In genomic region chr3:171162986-171163723, GRCh38 we compare ENCODE assay signal across 8 cellular contexts.
DNase-seq lines count a peak whose midpoint lies in the region; ATAC-seq and TF ChIP-seq lines count a peak whose summit lies in the region.

No MANE protein-coding gene starts in this region.

- H3K79me2 ChIP-seq in ACC112 (ENCODE audit: control insufficient read depth, insufficient read depth, low read length, unreplicated experiment) = no peaks in the 10 kb centered on the region
- H3K79me2 ChIP-seq in hepatocyte = no peaks in the 10 kb centered on the region

- H3K4me1 ChIP-seq in ACC112 (ENCODE audit: control insufficient read depth, insufficient read depth, low read length, unreplicated experiment) = peaks cover 5% of the 10 kb centered on the region
- no peaks in the 10 kb centered on the region for H3K4me1 ChIP-seq in hepatocyte (ENCODE audit: insufficient read depth)
- H3K4me1 ChIP-seq in neuronal stem cell (ENCODE audit: control insufficient read depth in 2 of 2, insufficient read depth in 1 of 2, low read depth in 1 of 2, low read length in 2 of 2) = peaks cover 0 to 4% of the 10 kb centered on the region in 2 donors

- H3K23ac ChIP-seq in neuronal stem cell (ENCODE audit: low read depth, low read length, poor library complexity) = no peak overlapping the region

- no peak overlapping the region for H3K18ac ChIP-seq in neuronal stem cell (ENCODE audit: low read length)

- no peak overlapping the region for H3K14ac ChIP-seq in neuronal stem cell (ENCODE audit: low read length)

- no peak overlapping the region for H2BK15ac ChIP-seq in neuronal stem cell (ENCODE audit: low read length)

- H3K27me3 ChIP-seq in ACC112 (ENCODE audit: insufficient read depth, low read length) = no peaks in the 10 kb centered on the region
- no peaks in the 10 kb centered on the region for H3K27me3 ChIP-seq in hepatocyte
- no peaks in the 10 kb centered on the region for H3K27me3 ChIP-seq in neuronal stem cell (ENCODE audit: control insufficient read depth in 3 of 3, insufficient read depth in 3 of 3, low read depth in 1 of 3, low read length in 3 of 3)

- H3K27ac ChIP-seq in ACC112 (ENCODE audit: low read depth, low read length) (no peak overlapping the region), hepatocyte (no peak overlapping the region), neuronal stem cell (replicated peaks; ENCODE audit: low read length) (no peak overlapping the region)

- no peak overlapping the region for H4K91ac ChIP-seq in neuronal stem cell (ENCODE audit: low read depth, low read length, poor library complexity)

- no peaks in the 10 kb centered on the region for H4K20me1 ChIP-seq in hepatocyte (ENCODE audit: insufficient read depth, poor library complexity, severe bottlenecking)

- H3K4ac ChIP-seq in neuronal stem cell (ENCODE audit: low read length) = no peak overlapping the region

- no peak overlapping the region for H2BK120ac ChIP-seq in neuronal stem cell (ENCODE audit: low read depth, low read length)

- TF ChIP-seq CTCF in GM12875 (IDR thresholded peaks at IDR 0.05; ENCODE audit: borderline replicate concordance, insufficient read depth, low read depth, low read length) (peak; percentile 53; the same call in 1 of the 2 replicates), hepatocyte (IDR thresholded peaks at IDR 0.05; ENCODE audit: poor library complexity) (peak; percentile 47)

- ATAC-seq in GM19324 (IDR thresholded peaks at IDR 0.05; ENCODE audit: low FRiP score, unreplicated experiment) = no peak
- ATAC-seq in GM18907 (IDR thresholded peaks at IDR 0.05; ENCODE audit: unreplicated experiment) = no peak

- no peak overlapping the region for H3K9ac ChIP-seq in neuronal stem cell (ENCODE audit: low read depth, low read length, poor library complexity)

- in situ Hi-C loops in SK-MEL-5 (cut with HindIII; ENCODE audit: low pct_unique_long_range_greater_than_20kb, low sequenced_read_pairs) = loop anchor here (25.0 kb wide), 1 partner anchor 201 kb away; no protein-coding TSS in a partner anchor

- H2AFZ ChIP-seq in ACC112 (ENCODE audit: low read length, unreplicated experiment) (no peak overlapping the region), hepatocyte (no peak overlapping the region), neuronal stem cell (ENCODE audit: low read length) (no peak overlapping the region)

- H3K9me2 ChIP-seq in hepatocyte (replicated peaks; ENCODE audit: insufficient read depth) = no peaks in the 10 kb centered on the region

- H2BK12ac ChIP-seq in neuronal stem cell (ENCODE audit: low read length) = no peak overlapping the region

- no peak overlapping the region for H2AK5ac ChIP-seq in neuronal stem cell (ENCODE audit: low read depth, low read length)

- H2BK5ac ChIP-seq in neuronal stem cell (ENCODE audit: low read length) = no peak overlapping the region

- no peaks in the 10 kb centered on the region for H3K79me1 ChIP-seq in neuronal stem cell (ENCODE audit: low read depth, low read length)

- H4K8ac ChIP-seq in neuronal stem cell (ENCODE audit: low read depth, low read length) = no peak overlapping the region

- peak; percentile 35 for DNase-seq in SK-MEL-5 (ENCODE audit: low read depth, low spot score)
- DNase-seq in hepatocyte (ENCODE audit: low spot score) = no peak
- DNase-seq in stimulated activated CD8-positive, alpha-beta memory T cell treated with anti-CD3 and anti-CD28 coated beads, Interleukin-4, amount 100 ng/mL, for 48 hours = no peak
- no peak for DNase-seq in neuronal stem cell (ENCODE audit: low spot score)

- peaks cover 22% of the 10 kb centered on the region; the same call in 1 of the 2 replicates for H3K36me3 ChIP-seq in ACC112 (ENCODE audit: insufficient read depth, low read length)
- H3K36me3 ChIP-seq in hepatocyte (replicated peaks; ENCODE audit: insufficient read depth, low read depth) = no peaks in the 10 kb centered on the region
- H3K36me3 ChIP-seq in neuronal stem cell (replicated peaks in 1 of 2; ENCODE audit: control insufficient read depth in 2 of 2, insufficient read depth in 2 of 2, low read length in 2 of 2) = peaks cover 0 to 91% of the 10 kb centered on the region in 2 donors

- no peaks in the 10 kb centered on the region for H3K9me3 ChIP-seq in hepatocyte (ENCODE audit: low read depth)
- peaks cover 0 to 28% of the 10 kb centered on the region in 2 donors for H3K9me3 ChIP-seq in neuronal stem cell (replicated peaks in 1 of 2; ENCODE audit: control insufficient read depth in 2 of 2, insufficient read depth in 1 of 2, low read depth in 1 of 2, low read length in 2 of 2)

- H3K4me3 ChIP-seq in ACC112 (ENCODE audit: low read depth, low read length) (peak overlapping the region; percentile 20; the same call in 1 of the 2 replicates), GM12875 (ENCODE audit: low read depth, low read length) (no peak overlapping the region), hepatocyte (no peak overlapping the region), neuronal stem cell (ENCODE audit: low read length in 2 of 2) (no peak overlapping the region)

- H3K4me2 ChIP-seq in hepatocyte (no peak overlapping the region), neuronal stem cell (ENCODE audit: insufficient read depth, low read length, poor library complexity, severe bottlenecking) (no peak overlapping the region)
